In the genomic region with DNA sequence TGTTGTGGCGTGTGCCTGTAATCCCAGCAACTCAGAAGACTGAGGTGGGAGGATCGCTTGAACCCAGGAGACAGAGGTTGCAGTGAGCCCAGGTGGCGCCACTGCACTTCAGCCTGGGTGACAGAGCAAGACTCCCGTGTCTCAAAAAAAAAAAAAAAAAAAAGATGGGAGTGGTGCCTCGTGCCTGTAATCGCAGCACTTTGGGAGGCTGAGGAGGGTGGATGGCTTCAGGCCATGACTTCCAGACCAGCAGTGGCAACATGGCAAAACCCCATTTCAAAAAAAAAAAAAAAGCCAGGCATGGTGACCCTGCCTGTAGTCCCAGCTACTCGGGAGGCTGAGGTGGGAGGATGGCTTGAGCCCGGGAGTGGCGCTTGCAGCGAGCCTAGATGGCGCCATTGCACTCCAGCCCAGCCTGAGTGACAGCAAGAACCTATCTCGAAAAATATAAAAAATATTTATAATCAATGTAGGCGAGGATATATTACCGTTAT, we compare ENCODE assay signal across 8 cellular contexts. TPM values are rescaled to one million over a fixed set of nuclear protein-coding genes. Genes with fewer than 3 reads are reported as not detected.
DNase-seq lines count a peak whose midpoint lies in the region; ATAC-seq and TF ChIP-seq lines count a peak whose summit lies in the region.

No MANE protein-coding gene starts in this region.

- H3K4me1 ChIP-seq in BE2C = no peaks in the 10 kb centered on the region
- 0 out of 2 replicates have a peak, but pooled peaks cover 4% of the 10 kb centered on the region for H3K4me1 ChIP-seq in MM.1S (ENCODE audit: low read length)
- no peaks in the 10 kb centered on the region for H3K4me1 ChIP-seq in liver (ENCODE audit: control insufficient read depth in 4 of 4, insufficient read depth in 4 of 4, low read length in 3 of 4)

- intact Hi-C loops in MCF 10A (cut with micrococcal nuclease) = loop anchor here (1.0 to 5.0 kb wide), 4 partner anchors 69 to 417 kb away; no protein-coding TSS in a partner anchor

- H2AFZ ChIP-seq in MM.1S (ENCODE audit: low read length) = no peak overlapping the region

- peak overlapping the region; percentile 46 for H3K4me3 Mint-ChIP-seq in T-helper 2 cell treated with Interferon-gamma antibody and Interleukin-4, amounts not matched to agents 5 μg/mL and 100 μg/mL, for 36 hours
- peak overlapping the region; percentile 21 for H3K4me3 Mint-ChIP-seq in MCF 10A (ENCODE audit: unreplicated experiment)

- H4K20me1 ChIP-seq in MM.1S (ENCODE audit: insufficient read depth, low read length) = 0 out of 2 replicates have a peak, but pooled peaks cover 3% of the 10 kb centered on the region

- H3K27ac ChIP-seq in MM.1S (ENCODE audit: low read length) (no peak overlapping the region; the same call in 1 of the 2 replicates), liver (ENCODE audit: low read depth in 1 of 2, low read length in 2 of 2) (no peak overlapping the region)

- H3K4me1 Mint-ChIP-seq in T-helper 2 cell treated with Interferon-gamma antibody and Interleukin-4, amounts not matched to agents 5 μg/mL and 100 μg/mL, for 36 hours (ENCODE audit: low read depth) = peaks cover 10% of the 10 kb centered on the region
- no peaks in the 10 kb centered on the region for H3K4me1 Mint-ChIP-seq in MCF 10A (ENCODE audit: insufficient read depth, unreplicated experiment)

- WGBS in liver = 18% methylated on average over 14 of the region's 14 CpGs

- DNase-seq in BE2C = peak; percentile 72
- peak; percentile 53 for DNase-seq in MM.1S
- peak; percentile 30 for DNase-seq in T-helper 2 cell treated with Interferon-gamma antibody and Interleukin-4, amounts not matched to agents 5 μg/mL and 100 μg/mL, for 36 hours (ENCODE audit: low spot score)
- peak; percentile 84 for DNase-seq in MCF 10A (ENCODE audit: unreplicated experiment)
- DNase-seq in stimulated activated CD8-positive, alpha-beta memory T cell treated with anti-CD3 and anti-CD28 coated beads, Interleukin-2, amount 100 ng/mL, for 1 hour (ENCODE audit: low read depth in 2 of 2) = peak; percentile 2 to 8

- H3K9me3 ChIP-seq in BE2C (no peaks in the 10 kb centered on the region), MM.1S (replicated peaks; ENCODE audit: insufficient read depth, low read length) (no peaks in the 10 kb centered on the region), liver (ENCODE audit: control insufficient read depth in 4 of 4, low read length in 3 of 4) (no peaks in the 10 kb centered on the region)

- TF ChIP-seq RAD21 in liver (IDR thresholded peaks at IDR 0.05) = peak; percentile 55 to 61

- no TSS peak for BruUV-seq in MCF 10A (replicated peaks; lab: Mats Ljungman, UMichigan)

- peak overlapping the region; percentile 16; the same call in 1 of the 2 replicates for H3K4me3 ChIP-seq in BE2C (ENCODE audit: low read depth, low read length)
- H3K4me3 ChIP-seq in MM.1S (ENCODE audit: low read length) = no peak overlapping the region
- no peak overlapping the region for H3K4me3 ChIP-seq in liver (ENCODE audit: low read depth in 1 of 3, low read length in 3 of 3)

- no peaks in the 10 kb centered on the region for H3K79me2 ChIP-seq in MM.1S (ENCODE audit: low read length)

- TF ChIP-seq CTCF in BE2C (IDR thresholded peaks at IDR 0.05; ENCODE audit: low read depth, low read length) = peak; percentile 59
- TF ChIP-seq CTCF in MM.1S (IDR thresholded peaks at IDR 0.05; ENCODE audit: low read length) = peak; percentile 42
- peak; percentile 65 for TF ChIP-seq CTCF in MCF 10A (IDR thresholded peaks at IDR 0.05; ENCODE audit: unreplicated experiment)
- TF ChIP-seq CTCF in liver (IDR thresholded peaks at IDR 0.05; ENCODE audit: low read depth, low read length, missing input control) = no peak

- no peaks in the 10 kb centered on the region for H3K9me2 ChIP-seq in MM.1S (replicated peaks; ENCODE audit: insufficient read depth, low read length)

- POLR2A ChIA-PET in MCF 10A (lab: Yijun Ruan, JAX) = interaction anchor here (0.6 to 1.3 kb wide), 3 partner anchors 22 to 161 kb away, joined by 4 to 6 read pairs (median 4); no protein-coding TSS in a partner anchor

- H3K9ac ChIP-seq in MM.1S (ENCODE audit: low read length) (no peak overlapping the region), liver (ENCODE audit: low read depth in 1 of 2, low read length in 2 of 2) (no peak overlapping the region)

- peak overlapping the region; percentile 34; the same call in 1 of the 2 replicates for H3K4me2 ChIP-seq in MM.1S (ENCODE audit: low read depth, low read length)

- H3K27ac Mint-ChIP-seq in T-helper 2 cell treated with Interferon-gamma antibody and Interleukin-4, amounts not matched to agents 5 μg/mL and 100 μg/mL, for 36 hours = peak overlapping the region; percentile 7
- no peak overlapping the region for H3K27ac Mint-ChIP-seq in MCF 10A (ENCODE audit: low read depth, unreplicated experiment)

- H3F3A ChIP-seq in MM.1S (ENCODE audit: insufficient read depth, low read length) = peaks cover 18% of the 10 kb centered on the region

- no peaks in the 10 kb centered on the region for H3K27me3 Mint-ChIP-seq in T-helper 2 cell treated with Interferon-gamma antibody and Interleukin-4, amounts not matched to agents 5 μg/mL and 100 μg/mL, for 36 hours (ENCODE audit: low read depth)
- no peaks in the 10 kb centered on the region for H3K27me3 Mint-ChIP-seq in MCF 10A (ENCODE audit: insufficient read depth, unreplicated experiment)

- H3K36me3 ChIP-seq in BE2C (no peaks in the 10 kb centered on the region; the same call in 1 of the 2 replicates), MM.1S (replicated peaks; ENCODE audit: insufficient read depth, low read length) (no peaks in the 10 kb centered on the region), liver (ENCODE audit: control insufficient read depth in 4 of 4, insufficient read depth in 3 of 4, low read depth in 1 of 4, low read length in 3 of 4) (peaks cover 0 to 12% (median 5%) of the 10 kb centered on the region in 4 donors)

- no peaks in the 10 kb centered on the region for H3K9me3 Mint-ChIP-seq in T-helper 2 cell treated with Interferon-gamma antibody and Interleukin-4, amounts not matched to agents 5 μg/mL and 100 μg/mL, for 36 hours
- H3K9me3 Mint-ChIP-seq in MCF 10A (ENCODE audit: unreplicated experiment) = no peaks in the 10 kb centered on the region

- ATAC-seq in GM18907 (IDR thresholded peaks at IDR 0.05; ENCODE audit: unreplicated experiment) (peak; percentile 76), HG03025 (IDR thresholded peaks at IDR 0.05; ENCODE audit: low FRiP score, unreplicated experiment) (no peak)

- H3K36me3 Mint-ChIP-seq in T-helper 2 cell treated with Interferon-gamma antibody and Interleukin-4, amounts not matched to agents 5 μg/mL and 100 μg/mL, for 36 hours (ENCODE audit: low read depth) = peaks cover 13% of the 10 kb centered on the region
- peaks cover 32% of the 10 kb centered on the region for H3K36me3 Mint-ChIP-seq in MCF 10A (ENCODE audit: insufficient read depth, unreplicated experiment)

- H3K27me3 ChIP-seq in BE2C (no peaks in the 10 kb centered on the region), MM.1S (replicated peaks; ENCODE audit: insufficient read depth, low read length) (no peaks in the 10 kb centered on the region), liver (ENCODE audit: control insufficient read depth in 4 of 4, insufficient read depth in 4 of 4, low read length in 3 of 4) (no peaks in the 10 kb centered on the region)

- CTCF ChIA-PET in MCF 10A (lab: Yijun Ruan, JAX) = interaction anchor here (0.6 to 1.2 kb wide), 6 partner anchors 25 to 165 kb away, joined by 3 to 5 read pairs (median 3); no protein-coding TSS in a partner anchor

TF ChIP-seq in liver, 16 proteins besides CTCF, POLR2A, EP300 and RAD21:
- peak in 1 of 2 donors; percentile 48 for TF ChIP-seq HNF4A (conservative IDR thresholded peaks at IDR 0.05)
- TF ChIP-seq, protein P1, sequence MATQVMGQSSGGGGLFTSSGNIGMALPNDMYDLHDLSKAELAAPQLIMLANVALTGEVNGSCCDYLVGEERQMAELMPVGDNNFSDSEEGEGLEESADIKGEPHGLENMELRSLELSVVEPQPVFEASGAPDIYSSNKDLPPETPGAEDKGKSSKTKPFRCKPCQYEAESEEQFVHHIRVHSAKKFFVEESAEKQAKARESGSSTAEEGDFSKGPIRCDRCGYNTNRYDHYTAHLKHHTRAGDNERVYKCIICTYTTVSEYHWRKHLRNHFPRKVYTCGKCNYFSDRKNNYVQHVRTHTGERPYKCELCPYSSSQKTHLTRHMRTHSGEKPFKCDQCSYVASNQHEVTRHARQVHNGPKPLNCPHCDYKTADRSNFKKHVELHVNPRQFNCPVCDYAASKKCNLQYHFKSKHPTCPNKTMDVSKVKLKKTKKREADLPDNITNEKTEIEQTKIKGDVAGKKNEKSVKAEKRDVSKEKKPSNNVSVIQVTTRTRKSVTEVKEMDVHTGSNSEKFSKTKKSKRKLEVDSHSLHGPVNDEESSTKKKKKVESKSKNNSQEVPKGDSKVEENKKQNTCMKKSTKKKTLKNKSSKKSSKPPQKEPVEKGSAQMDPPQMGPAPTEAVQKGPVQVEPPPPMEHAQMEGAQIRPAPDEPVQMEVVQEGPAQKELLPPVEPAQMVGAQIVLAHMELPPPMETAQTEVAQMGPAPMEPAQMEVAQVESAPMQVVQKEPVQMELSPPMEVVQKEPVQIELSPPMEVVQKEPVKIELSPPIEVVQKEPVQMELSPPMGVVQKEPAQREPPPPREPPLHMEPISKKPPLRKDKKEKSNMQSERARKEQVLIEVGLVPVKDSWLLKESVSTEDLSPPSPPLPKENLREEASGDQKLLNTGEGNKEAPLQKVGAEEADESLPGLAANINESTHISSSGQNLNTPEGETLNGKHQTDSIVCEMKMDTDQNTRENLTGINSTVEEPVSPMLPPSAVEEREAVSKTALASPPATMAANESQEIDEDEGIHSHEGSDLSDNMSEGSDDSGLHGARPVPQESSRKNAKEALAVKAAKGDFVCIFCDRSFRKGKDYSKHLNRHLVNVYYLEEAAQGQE (IDR thresholded peaks at IDR 0.05) = no peak

RNA-seq across cellular contexts. Expression of a gene that starts 27.0 kb away (rescaled TPM):
- polyA plus RNA-seq in BE2C (2012; ENCODE audit: insufficient read depth, insufficient read length, low read depth) = 121 TPM
- total RNA-seq in MCF 10A (2022) (354 and 391 TPM in 2 replicates), liver (10 to 100 TPM; 62.5 to 98.0 TPM)
- polyA plus RNA-seq in liver = 10 to 100 TPM; 24.9 to 32.4 TPM

RNA-seq across cellular contexts. Expression of a gene that starts 54.7 kb away (rescaled TPM):
- 2.4 TPM for polyA plus RNA-seq in BE2C (2012; ENCODE audit: insufficient read depth, insufficient read length, low read depth)
- total RNA-seq in MCF 10A (2022) (4.8 and 5.6 TPM in 2 replicates), liver (10 to 100 TPM; 10.1 to 10.6 TPM)
- 1 to 10 TPM; 1.4 to 2.0 TPM for polyA plus RNA-seq in liver

Comparison
In these comparisons a context has a peak if more than half of its experiments do, and no peak if none do; other contexts are left out.
1. DNase-seq: peak in every context shown above with its lines; median percentile 84 in MCF 10A; 72 in BE2C; 53 in MM.1S; 30 in T-helper 2 cell treated with Interferon-gamma antibody and Interleukin-4, amounts not matched to agents 5 μg/mL and 100 μg/mL, for 36 hours; 5 in stimulated activated CD8-positive, alpha-beta memory T cell treated with anti-CD3 and anti-CD28 coated beads, Interleukin-2, amount 100 ng/mL, for 1 hour.